In the genomic region with DNA sequence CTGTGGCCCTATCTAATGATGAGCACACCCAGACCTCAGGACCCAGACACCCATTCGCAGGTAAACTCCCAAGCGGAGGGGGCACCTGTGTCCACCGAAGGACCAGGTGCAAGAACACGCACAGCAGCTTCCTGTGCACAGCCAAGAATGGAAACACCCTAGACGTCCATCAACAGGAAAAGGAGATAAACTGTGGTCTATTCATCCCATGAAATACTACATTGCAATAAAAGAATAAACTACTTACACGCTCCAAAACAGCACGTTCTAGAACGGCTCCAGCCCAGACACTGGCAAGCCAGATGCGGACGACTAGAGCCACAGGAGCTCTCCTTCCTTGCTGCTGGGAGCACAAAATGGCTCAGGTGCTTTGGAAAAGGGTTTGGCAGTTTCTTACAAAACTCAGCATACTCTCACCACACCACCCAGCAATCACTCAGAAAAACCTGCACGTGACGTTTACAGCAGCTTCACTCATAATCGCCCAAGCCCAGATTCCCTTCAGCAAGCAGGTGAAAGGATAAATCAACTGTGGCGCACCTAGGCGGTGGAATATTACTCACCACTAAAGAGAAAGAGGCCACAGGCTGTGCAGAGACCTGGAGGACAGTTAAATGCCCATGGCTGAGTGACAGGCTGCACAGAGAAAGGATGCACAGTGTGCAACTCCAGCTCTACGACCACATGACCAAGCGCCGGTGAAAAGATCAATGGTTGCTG, we compare ENCODE assay signal across 20 cellular contexts. TPM values are rescaled to one million over a fixed set of nuclear protein-coding genes. Genes with fewer than 3 reads are reported as not detected.
A peak's percentile ranks its signal among the peaks of the same experiment; 100 is the strongest.
DNase-seq lines count a peak whose midpoint lies in the region; ATAC-seq, FAIRE-seq and TF ChIP-seq lines count a peak whose summit lies in the region.
"Had no signal": no experiment of that assay in that cellular context is flagged by ENCODE, and none has a peak within 500 bp of the region (broad histone marks: within the 10 kb centered on the region; RNA-seq: fewer than 3 reads in every experiment).

No MANE protein-coding gene starts in this region.

- WGBS in GM12878 (ENCODE audit: insufficient coverage, insufficient replicate concordance, low lambda C conversion rate, missing lambda C conversion rate): 84% methylated on average over 18 of the region's 18 CpGs

- POLR2A ChIA-PET in GM12878 (lab: Charles Lee): no interaction called here

- SMC1A ChIA-PET in GM12878 (lab: Charles Lee; ENCODE audit: uncharacterized antibody, unreplicated experiment): interaction anchor here (0.6 kb wide), 1 partner anchor 17 kb away, joined by 3 read pairs; no protein-coding TSS in a partner anchor

- CTCF ChIA-PET in GM12878 (lab: Yijun Ruan, JAX): interaction anchor here (0.5 to 1.3 kb wide), 2 partner anchors 14 to 367 kb away, joined by 3 read pairs; no protein-coding TSS in a partner anchor

- ATAC-seq in GM12878 (no peak), mucosa of descending colon (peak; percentile 64), HG03139 (IDR thresholded peaks at IDR 0.05; ENCODE audit: unreplicated experiment) (no peak), HG02840 (IDR thresholded peaks at IDR 0.05; ENCODE audit: low FRiP score, unreplicated experiment) (no peak)
- ATAC-seq: A549; CD8-positive, alpha-beta T cell; GM23338; HepG2 had no signal

- no peak overlapping the region for H2AFZ ChIP-seq in GM12878 (ENCODE audit: control insufficient read depth, low read depth, low read length)
- H2AFZ ChIP-seq: GM23338 had no signal

- TF ChIP-seq RAD21 in GM12878 (IDR thresholded peaks at IDR 0.05; ENCODE audit: insufficient read depth, low read depth, low read length): no peak

- H3K9ac ChIP-seq in BLaER1 (no peak overlapping the region), GM12878 (ENCODE audit: control insufficient read depth, insufficient read depth, low read length) (no peak overlapping the region), colonic mucosa (ENCODE audit: low read depth in 2 of 2, low read length in 2 of 2) (peak overlapping the region in 1 of 2 donors; percentile 19)
- H3K9ac ChIP-seq: KMS-11 had no signal

- intact Hi-C loops in GM12878 (cut with micrococcal nuclease; ENCODE audit: unreplicated experiment): no loop called here
- intact Hi-C loops in mucosa of descending colon (cut with DNase I, micrococcal nuclease): loop anchor here (5.0 kb wide), 1 partner anchor 78 kb away; no protein-coding TSS in a partner anchor
- intact Hi-C loops in colonic mucosa (cut with DNase I): loop anchor here (10.0 kb wide), 2 partner anchors 75 to 185 kb away; no protein-coding TSS in a partner anchor

- peaks cover 6% of the 10 kb centered on the region for H3K79me2 ChIP-seq in GM12878 (ENCODE audit: control insufficient read depth, insufficient read depth, low read length)

- RAD21 ChIA-PET in GM12878 (lab: Charles Lee; ENCODE audit: unreplicated experiment): no interaction called here

- no TSS peak for BruUV-seq in GM12878 (replicated peaks; lab: Mats Ljungman, UMichigan)

- H3K36me3 ChIP-seq in BLaER1: peaks cover 22% of the 10 kb centered on the region
- H3K36me3 ChIP-seq in GM12878 (ENCODE audit: control insufficient read depth in 2 of 2, insufficient read depth in 2 of 2, low read length in 1 of 2): peaks cover 0 to 16% of the 10 kb centered on the region in 2 experiments; a peak in 3 of 4 replicates
- no peaks in the 10 kb centered on the region for H3K36me3 ChIP-seq in mucosa of descending colon (ENCODE audit: low read depth)
- no peaks in the 10 kb centered on the region for H3K36me3 ChIP-seq in colonic mucosa

- TF ChIP-seq POLR2A in GM12878 (IDR thresholded peaks at IDR 0.05; ENCODE audit: low read depth, low read length): no peak

- H3K9me3 ChIP-seq in BLaER1 (no peaks in the 10 kb centered on the region), GM12878 (replicated peaks; ENCODE audit: control insufficient read depth, insufficient read depth, low read length) (no peaks in the 10 kb centered on the region), mucosa of descending colon (no peaks in the 10 kb centered on the region), colonic mucosa (no peaks in the 10 kb centered on the region)
- H3K9me3 ChIP-seq: A549 had no signal

- H4K20me1 ChIP-seq in BLaER1: peaks cover 75% of the 10 kb centered on the region
- H4K20me1 ChIP-seq in GM12878 (ENCODE audit: control insufficient read depth, insufficient read depth): no peaks in the 10 kb centered on the region; the same call in 1 of the 2 replicates

- H3K4me1 ChIP-seq in BLaER1: peaks cover 86% of the 10 kb centered on the region
- H3K4me1 ChIP-seq in GM12878 (ENCODE audit: control insufficient read depth, insufficient read depth, low read length): no peaks in the 10 kb centered on the region; the same call in 1 of the 2 replicates
- peaks cover 8% of the 10 kb centered on the region for H3K4me1 ChIP-seq in mucosa of descending colon (ENCODE audit: low read depth)
- no peaks in the 10 kb centered on the region for H3K4me1 ChIP-seq in colonic mucosa

- FAIRE-seq in HTR-8/SVneo (lab: Jason Lieb, UNC) (peak; percentile 51), GM12878 (lab: Jason Lieb, UNC) (no peak)
- FAIRE-seq: A549, GM19239, HepG2 had no signal

- TF ChIP-seq CTCF in GM12878 (IDR thresholded peaks at IDR 0.05 in 2 of 3, conservative IDR thresholded peaks at IDR 0.05 in 1 of 3; ENCODE audit: control insufficient read depth in 2 of 3, extremely low read depth in 1 of 3, insufficient read depth in 1 of 3, low read depth in 3 of 3, low read length in 3 of 3) (no peak), mucosa of descending colon (IDR thresholded peaks at IDR 0.05) (no peak), colonic mucosa (IDR thresholded peaks at IDR 0.05) (no peak)

- in situ Hi-C loops in GM12878 (cut with MboI): no loop called here

- TF ChIP-seq EP300 in GM12878 (IDR thresholded peaks at IDR 0.05; ENCODE audit: borderline replicate concordance in 1 of 2, control insufficient read depth in 1 of 2, low read depth in 2 of 2, low read length in 2 of 2): no peak

- H3K4me3 ChIP-seq in BLaER1: no peak overlapping the region
- H3K4me3 ChIP-seq in GM12878: no peak overlapping the region
- H3K4me3 ChIP-seq in mucosa of descending colon: no peak overlapping the region
- H3K4me3 ChIP-seq in colonic mucosa: no peak overlapping the region
- H3K4me3 ChIP-seq: A549, GM23338 had no signal

- H3K27me3 ChIP-seq in BLaER1 (no peaks in the 10 kb centered on the region), GM12878 (replicated peaks in 1 of 2; ENCODE audit: control insufficient read depth in 2 of 2, insufficient read depth in 2 of 2, low read length in 1 of 2) (no peaks in the 10 kb centered on the region), colonic mucosa (no peaks in the 10 kb centered on the region)

- H3K27ac ChIP-seq in BLaER1 (no peak overlapping the region), GM12878 (ENCODE audit: control insufficient read depth, insufficient read depth) (no peak overlapping the region), colonic mucosa (no peak overlapping the region)
- H3K27ac ChIP-seq: 22Rv1, A549, KMS-11 had no signal

- DNase-seq in HTR-8/SVneo (ENCODE audit: insufficient read length, low spot score): no peak
- DNase-seq in GM12878 (ENCODE audit: low read depth, low spot score): no peak
- DNase-seq in mucosa of descending colon: no peak
- no peak for DNase-seq in NCI-H1048 (lab: John Stamatoyannopoulos, UW)
- no peak for DNase-seq in colonic mucosa
- DNase-seq: AML-193; Calu3; CD8-positive, alpha-beta T cell; DMS79 treated with DMSO at 0.1 percent for 48 hours; GF-D8; H9 had no signal

- peak overlapping the region; percentile 88 for H3K4me2 ChIP-seq in BLaER1
- H3K4me2 ChIP-seq in GM12878 (ENCODE audit: control insufficient read depth, insufficient read depth): no peak overlapping the region
- H3K4me2 ChIP-seq: A549, GM23338, KMS-11 had no signal

RNA-seq across cellular contexts. Expression of a gene that starts 21.0 kb away (rescaled TPM):
- total RNA-seq in GM12878 (2013; cell fraction: nucleolus; rRNA removed): 112 and 132 TPM in 2 replicates
- 25.2 and 26.5 TPM in 2 replicates for total RNA-seq in GM12878 (2014; rRNA removed)
- 11.5 and 11.6 TPM in 2 replicates for total RNA-seq in GM12878 (2014; rRNA removed; fragmentation: Illumina TruSeq; extraction: Trizol)
- total RNA-seq in GM12878 (2021): 29.3 and 33.5 TPM in 2 replicates
- polyA plus RNA-seq in GM12878 (2011; ENCODE audit: low read depth): 3.9 TPM
- 7.1 and 8.0 TPM in 2 replicates for polyA plus RNA-seq in GM12878 (2011; rRNA removed)
- polyA plus RNA-seq in GM12878 (2011; cell fraction: cytosol; rRNA removed): 9.3 and 13.0 TPM in 2 replicates
- 51.2 and 68.3 TPM in 2 replicates for polyA plus RNA-seq in GM12878 (2011; cell fraction: nucleus; rRNA removed)
- polyA plus RNA-seq in GM12878 (2012): 15.1 TPM in 2 replicates
- 5.3 and 8.8 TPM in 2 replicates for polyA plus RNA-seq in GM12878 (2014; fragmentation: Illumina TruSeq; extraction: Trizol)
- polyA plus RNA-seq in GM12878 (2014; fragmentation: Nextera tagmentation; extraction: Ambion mirVana): under 1 TPM; 0.21 to 0.58 TPM
- polyA plus RNA-seq in GM12878 (2014; rRNA removed): 18.3 and 22.6 TPM in 2 replicates
- 10 to 100 TPM in 1 of 2 experiments, 1 to 10 TPM in 1; 9.7 to 17.4 TPM for polyA plus RNA-seq in GM12878 (2016; fragmentation: Nextera tagmentation; extraction: Ambion mirVana)
- polyA minus RNA-seq in GM12878 (2011; rRNA and poly(A)+ RNA removed): 12.0 and 25.4 TPM in 2 replicates
- 8.9 and 13.0 TPM in 2 replicates for polyA minus RNA-seq in GM12878 (2011; cell fraction: cytosol; rRNA and poly(A)+ RNA removed)
- 33.0 and 62.1 TPM in 2 replicates for polyA minus RNA-seq in GM12878 (2011; cell fraction: nucleus; rRNA and poly(A)+ RNA removed)
- total RNA-seq in mucosa of descending colon: 10 to 100 TPM; 27.4 to 40.1 (median 34.2) TPM
- total RNA-seq in colonic mucosa: 10 to 100 TPM; 27.2 to 40.6 TPM

RNA-seq across cellular contexts. Expression of a gene that starts 31.5 kb away (rescaled TPM):
- total RNA-seq in GM12878 (2013; cell fraction: nucleolus; rRNA removed): 7.0 and 8.1 TPM in 2 replicates
- 33.4 and 36.0 TPM in 2 replicates for total RNA-seq in GM12878 (2014; rRNA removed)
- 18.6 and 20.8 TPM in 2 replicates for total RNA-seq in GM12878 (2014; rRNA removed; fragmentation: Illumina TruSeq; extraction: Trizol)
- 26.2 and 26.4 TPM in 2 replicates for total RNA-seq in GM12878 (2021)
- polyA plus RNA-seq in GM12878 (2011; ENCODE audit: low read depth): 8.5 TPM
- 8.4 and 13.8 TPM in 2 replicates for polyA plus RNA-seq in GM12878 (2011; rRNA removed)
- 15.8 and 22.1 TPM in 2 replicates for polyA plus RNA-seq in GM12878 (2011; cell fraction: cytosol; rRNA removed)
- polyA plus RNA-seq in GM12878 (2011; cell fraction: nucleus; rRNA removed): 41.5 and 42.8 TPM in 2 replicates
- 13.7 and 15.0 TPM in 2 replicates for polyA plus RNA-seq in GM12878 (2012)
- polyA plus RNA-seq in GM12878 (2014; fragmentation: Illumina TruSeq; extraction: Trizol): 6.2 and 17.8 TPM in 2 replicates
- polyA plus RNA-seq in GM12878 (2014; fragmentation: Nextera tagmentation; extraction: Ambion mirVana): 1 to 10 TPM; 3.6 to 9.8 TPM
- polyA plus RNA-seq in GM12878 (2014; rRNA removed): 36.5 and 42.0 TPM in 2 replicates
- polyA plus RNA-seq in GM12878 (2016; fragmentation: Nextera tagmentation; extraction: Ambion mirVana): 1 to 10 TPM; 1.4 to 2.1 TPM
- polyA minus RNA-seq in GM12878 (2011; rRNA and poly(A)+ RNA removed): 8.6 and 14.2 TPM in 2 replicates
- 5.3 and 7.5 TPM in 2 replicates for polyA minus RNA-seq in GM12878 (2011; cell fraction: cytosol; rRNA and poly(A)+ RNA removed)
- polyA minus RNA-seq in GM12878 (2011; cell fraction: nucleus; rRNA and poly(A)+ RNA removed): 6.0 and 8.9 TPM in 2 replicates
- 10 to 100 TPM; 45.7 to 55.8 (median 46.7) TPM for total RNA-seq in mucosa of descending colon
- 10 to 100 TPM; 56.9 to 66.0 TPM for total RNA-seq in colonic mucosa
- total RNA-seq: HepG2 had no signal
- polyA plus RNA-seq: HepG2 had no signal

RNA-seq across cellular contexts. Expression of a gene that starts 34.7 kb away (rescaled TPM):
- total RNA-seq in GM12878 (2013; cell fraction: nucleolus; rRNA removed): 65.3 and 72.5 TPM in 2 replicates
- total RNA-seq in GM12878 (2014; rRNA removed): 23.3 and 34.1 TPM in 2 replicates
- total RNA-seq in GM12878 (2014; rRNA removed; fragmentation: Illumina TruSeq; extraction: Trizol): 9.2 and 11.4 TPM in 2 replicates
- 37.2 and 37.3 TPM in 2 replicates for total RNA-seq in GM12878 (2021)
- 5.8 TPM for polyA plus RNA-seq in GM12878 (2011; ENCODE audit: low read depth)
- polyA plus RNA-seq in GM12878 (2011; rRNA removed): 10.1 and 13.6 TPM in 2 replicates
- 14.4 and 19.9 TPM in 2 replicates for polyA plus RNA-seq in GM12878 (2011; cell fraction: cytosol; rRNA removed)
- 77.0 and 85.9 TPM in 2 replicates for polyA plus RNA-seq in GM12878 (2011; cell fraction: nucleus; rRNA removed)
- 14.7 and 17.7 TPM in 2 replicates for polyA plus RNA-seq in GM12878 (2012)
- 5.2 and 7.4 TPM in 2 replicates for polyA plus RNA-seq in GM12878 (2014; fragmentation: Illumina TruSeq; extraction: Trizol)
- polyA plus RNA-seq in GM12878 (2014; fragmentation: Nextera tagmentation; extraction: Ambion mirVana): under 1 TPM; 0.21 to 0.91 TPM
- 30.3 and 35.7 TPM in 2 replicates for polyA plus RNA-seq in GM12878 (2014; rRNA removed)
- polyA plus RNA-seq in GM12878 (2016; fragmentation: Nextera tagmentation; extraction: Ambion mirVana): 1 to 10 TPM; 4.5 to 5.8 TPM
- 11.4 and 18.6 TPM in 2 replicates for polyA minus RNA-seq in GM12878 (2011; rRNA and poly(A)+ RNA removed)
- 10.7 and 12.1 TPM in 2 replicates for polyA minus RNA-seq in GM12878 (2011; cell fraction: cytosol; rRNA and poly(A)+ RNA removed)
- 10.4 and 21.1 TPM in 2 replicates for polyA minus RNA-seq in GM12878 (2011; cell fraction: nucleus; rRNA and poly(A)+ RNA removed)
- 10 to 100 TPM; 71.7 to 84.3 (median 78.9) TPM for total RNA-seq in mucosa of descending colon
- 10 to 100 TPM; 44.1 to 82.5 TPM for total RNA-seq in colonic mucosa
